ENCODE assay signal across 1 cellular context in the genomic region with DNA sequence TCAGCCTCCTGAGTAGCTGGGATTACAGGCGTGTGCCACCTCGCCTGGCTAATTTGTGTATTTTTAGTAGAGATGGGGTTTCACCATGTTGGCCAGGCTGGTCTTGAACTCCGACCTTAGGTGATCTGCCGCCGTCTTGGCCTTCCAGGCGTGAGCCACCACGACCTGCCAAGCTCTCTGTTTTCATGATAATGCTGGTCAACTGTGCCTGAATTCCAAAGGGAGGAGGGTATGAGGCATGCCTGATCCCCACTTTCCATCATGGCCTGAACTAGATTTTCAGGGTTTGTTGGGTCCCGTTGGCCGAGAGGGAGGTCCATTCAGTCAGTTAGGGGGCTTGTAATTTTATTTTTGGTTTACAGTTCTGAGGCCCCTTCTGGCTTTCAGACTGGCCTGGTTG.
TF ChIP-seq lines count a peak whose summit lies in the region.

No MANE protein-coding gene starts in this region.

TF ChIP-seq in SK-N-SH, 30 proteins besides CTCF, POLR2A, EP300 and RAD21 (continued from another document):
- TF ChIP-seq, protein P1, sequence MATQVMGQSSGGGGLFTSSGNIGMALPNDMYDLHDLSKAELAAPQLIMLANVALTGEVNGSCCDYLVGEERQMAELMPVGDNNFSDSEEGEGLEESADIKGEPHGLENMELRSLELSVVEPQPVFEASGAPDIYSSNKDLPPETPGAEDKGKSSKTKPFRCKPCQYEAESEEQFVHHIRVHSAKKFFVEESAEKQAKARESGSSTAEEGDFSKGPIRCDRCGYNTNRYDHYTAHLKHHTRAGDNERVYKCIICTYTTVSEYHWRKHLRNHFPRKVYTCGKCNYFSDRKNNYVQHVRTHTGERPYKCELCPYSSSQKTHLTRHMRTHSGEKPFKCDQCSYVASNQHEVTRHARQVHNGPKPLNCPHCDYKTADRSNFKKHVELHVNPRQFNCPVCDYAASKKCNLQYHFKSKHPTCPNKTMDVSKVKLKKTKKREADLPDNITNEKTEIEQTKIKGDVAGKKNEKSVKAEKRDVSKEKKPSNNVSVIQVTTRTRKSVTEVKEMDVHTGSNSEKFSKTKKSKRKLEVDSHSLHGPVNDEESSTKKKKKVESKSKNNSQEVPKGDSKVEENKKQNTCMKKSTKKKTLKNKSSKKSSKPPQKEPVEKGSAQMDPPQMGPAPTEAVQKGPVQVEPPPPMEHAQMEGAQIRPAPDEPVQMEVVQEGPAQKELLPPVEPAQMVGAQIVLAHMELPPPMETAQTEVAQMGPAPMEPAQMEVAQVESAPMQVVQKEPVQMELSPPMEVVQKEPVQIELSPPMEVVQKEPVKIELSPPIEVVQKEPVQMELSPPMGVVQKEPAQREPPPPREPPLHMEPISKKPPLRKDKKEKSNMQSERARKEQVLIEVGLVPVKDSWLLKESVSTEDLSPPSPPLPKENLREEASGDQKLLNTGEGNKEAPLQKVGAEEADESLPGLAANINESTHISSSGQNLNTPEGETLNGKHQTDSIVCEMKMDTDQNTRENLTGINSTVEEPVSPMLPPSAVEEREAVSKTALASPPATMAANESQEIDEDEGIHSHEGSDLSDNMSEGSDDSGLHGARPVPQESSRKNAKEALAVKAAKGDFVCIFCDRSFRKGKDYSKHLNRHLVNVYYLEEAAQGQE (IDR thresholded peaks at IDR 0.05; ENCODE audit: low read depth, low read length): no peak
- TF ChIP-seq FOXJ3 (CRISPR knock-in tag; IDR thresholded peaks at IDR 0.05) (no peak), RCOR1 (IDR thresholded peaks at IDR 0.05; ENCODE audit: low read length) (no peak), MEF2A (IDR thresholded peaks at IDR 0.05; ENCODE audit: borderline replicate concordance, low read depth) (no peak), GATA2 (CRISPR knock-in tag; IDR thresholded peaks at IDR 0.05) (no peak), SIN3A (IDR thresholded peaks at IDR 0.05; ENCODE audit: borderline replicate concordance, low read depth, low read length) (no peak), MXI1 (IDR thresholded peaks at IDR 0.05; ENCODE audit: low read depth, low read length) (no peak)
